In genomic region chr3:153615863-153616262, GRCh38 we compare ENCODE assay signal across 23 cellular contexts.
DNase-seq lines count a peak whose midpoint lies in the region; ATAC-seq and TF ChIP-seq lines count a peak whose summit lies in the region.
"Had no signal": no experiment of that assay in that cellular context is flagged by ENCODE, and none has a peak within 500 bp of the region (broad histone marks: within the 10 kb centered on the region; RNA-seq: fewer than 3 reads in every experiment).

No MANE protein-coding gene starts in this region.

- no peak for ATAC-seq in Right ventricle myocardium inferior
- ATAC-seq in HG03025 (IDR thresholded peaks at IDR 0.05; ENCODE audit: low FRiP score, unreplicated experiment) = no peak
- ATAC-seq: GM12878 had no signal

- H3K27ac ChIP-seq in smooth muscle cell (ENCODE audit: low read depth) = no peak overlapping the region
- H3K27ac ChIP-seq: 22Rv1, BLaER1, SK-N-MC had no signal

- no peaks in the 10 kb centered on the region for H4K20me1 ChIP-seq in smooth muscle cell (ENCODE audit: low read depth)
- H4K20me1 ChIP-seq: BLaER1 had no signal

- H3K9ac ChIP-seq in smooth muscle cell (ENCODE audit: low read depth) = no peak overlapping the region
- H3K9ac ChIP-seq: BLaER1 had no signal

- H3K4me3 ChIP-seq in Jurkat, Clone E6-1 (ENCODE audit: low read length) = no peak overlapping the region
- no peak overlapping the region for H3K4me3 ChIP-seq in smooth muscle cell
- H3K4me3 ChIP-seq: BLaER1, GM12878, SK-N-MC had no signal

- H3F3A ChIP-seq in smooth muscle cell (ENCODE audit: low read depth) = no peaks in the 10 kb centered on the region

- 65% methylated on average over 1 of the region's 1 CpG for WGBS in smooth muscle cell (ENCODE audit: low lambda C conversion rate)

- H3K4me2 ChIP-seq in smooth muscle cell = no peak overlapping the region
- H3K4me2 ChIP-seq: BLaER1 had no signal

- H3K79me2 ChIP-seq in smooth muscle cell (ENCODE audit: low read depth) = no peaks in the 10 kb centered on the region

- no peaks in the 10 kb centered on the region for H3K36me3 ChIP-seq in smooth muscle cell (ENCODE audit: low read depth)
- H3K36me3 ChIP-seq: BLaER1 had no signal

- TF ChIP-seq CTCF in smooth muscle cell (IDR thresholded peaks at IDR 0.05; ENCODE audit: borderline replicate concordance, insufficient read depth, poor library complexity, severe bottlenecking) = no peak

- DNase-seq in DMS 273 (lab: John Stamatoyannopoulos, UW; ENCODE audit: unreplicated experiment) (peak; percentile 32), DMS 273 treated with DMSO at 0.1 percent for 48 hours (lab: John Stamatoyannopoulos, UW) (no peak), SK-N-DZ (ENCODE audit: low spot score) (peak; percentile 17), smooth muscle cell (lab: John Stamatoyannopoulos, UW; ENCODE audit: unreplicated experiment) (no peak), Right ventricle myocardium inferior (ENCODE audit: missing footprints) (no peak), DMS153 treated with DMSO at 0.1 percent for 48 hours (lab: John Stamatoyannopoulos, UW; ENCODE audit: unreplicated experiment) (no peak)
- DNase-seq in Jurkat, Clone E6-1 (ENCODE audit: low read depth, low spot score) = peak; percentile 62
- DNase-seq: ACHN; CD4-positive, alpha-beta T cell; DMS79; H9; Karpas-422; NCI-H1417 treated with DMSO at 0.1 percent for 48 hours; NCI-H187; NCI-H446 treated with DMSO at 0.1 percent for 48 hours; NCI-H748 treated with DMSO at 0.1 percent for 48 hours; Right ventricle myocardium superior; T-helper 2 cell had no signal

- H3K9me3 ChIP-seq in smooth muscle cell (replicated peaks; ENCODE audit: low read depth) = no peaks in the 10 kb centered on the region
- H3K9me3 ChIP-seq: BLaER1 had no signal

- H3K27me3 ChIP-seq in smooth muscle cell (ENCODE audit: low read depth) = no peaks in the 10 kb centered on the region
- H3K27me3 ChIP-seq: BLaER1 had no signal

- H3K4me1 ChIP-seq in smooth muscle cell (ENCODE audit: low read depth) = peaks cover 10% of the 10 kb centered on the region
- H3K4me1 ChIP-seq: BLaER1 had no signal

- H2AFZ ChIP-seq in smooth muscle cell (ENCODE audit: low read depth) = peak overlapping the region; percentile 28

- intact Hi-C loops in Right ventricle myocardium inferior (cut with DNase I) = no loop called here

Comparison
In these comparisons a context has a peak if more than half of its experiments do, and no peak if none do; other contexts are left out.
1. DNase-seq: peak in DMS 273 (single experiment), Jurkat, Clone E6-1 (single experiment) and SK-N-DZ (single experiment); none in DMS 273 treated with DMSO at 0.1 percent for 48 hours (single experiment), smooth muscle cell (single experiment), Right ventricle myocardium inferior (single experiment) and DMS153 treated with DMSO at 0.1 percent for 48 hours (single experiment).